ENCODE assay signal across 37 cellular contexts in genomic region chr18:11749305-11749704, GRCh38.
"Had no signal": no experiment of that assay in that cellular context is flagged by ENCODE, and none has a peak within 500 bp of the region (broad histone marks: within the 10 kb centered on the region; RNA-seq: fewer than 3 reads in every experiment).

No MANE protein-coding gene starts in this region.

- H3K27me3 ChIP-seq: ascending aorta had no signal

- H3K4me3 ChIP-seq: ascending aorta, cardiac muscle cell had no signal

- DNase-seq: activated CD4-positive, alpha-beta memory T cell treated with anti-CD3 and anti-CD28 coated beads, Interleukin-2, amount 10 ng/mL, durations not matched to agents 7 days and 5 days; activated CD4-positive, alpha-beta T cell treated with anti-CD3 and anti-CD28 coated beads for 1 hour; activated CD4-positive, alpha-beta T cell treated with anti-CD3 and anti-CD28 coated beads for 36 hours; activated CD4-positive, alpha-beta T cell treated with anti-CD3 and anti-CD28 coated beads for 48 hours; activated CD4-positive, alpha-beta T cell treated with anti-CD3 and anti-CD28 coated beads, Interleukin-2, amount 10 ng/mL, durations not matched to agents 7 days and 5 days; activated CD4-positive, alpha-beta T cell treated with anti-CD3 and anti-CD28 coated beads, Interleukin-2, amount 50 U/mL, for 48 hours; activated CD4-positive, CD25-positive, alpha-beta regulatory T cell; activated CD8-positive, alpha-beta memory T cell treated with anti-CD3 and anti-CD28 coated beads for 24 hours; activated CD8-positive, alpha-beta memory T cell treated with anti-CD3 and anti-CD28 coated beads, Interleukin-2, amount 10 ng/mL, durations not matched to agents 7 days and 5 days; activated CD8-positive, alpha-beta memory T cell treated with anti-CD3 and anti-CD28 coated beads, Interleukin-2, amount 50 U/mL, for 48 hours; activated CD8-positive, alpha-beta T cell treated with anti-CD3 and anti-CD28 coated beads, Interleukin-2, amount 10 ng/mL, durations not matched to agents 7 days and 5 days; activated effector memory CD4-positive, alpha-beta T cell treated with Interleukin-2 at 50 U/mL for 16 hours; activated gamma-delta T cell; activated naive CD4-positive, alpha-beta T cell treated with anti-CD3 and anti-CD28 coated beads, Interleukin-2, amount 10 ng/mL, durations not matched to agents 7 days and 5 days; activated naive CD4-positive, alpha-beta T cell treated with Interleukin-2 at 50 U/mL for 16 hours; activated naive CD8-positive, alpha-beta T cell treated with anti-CD3 and anti-CD28 coated beads, Interleukin-2, amount 10 ng/mL, durations not matched to agents 7 days and 5 days; activated naive CD8-positive, alpha-beta T cell treated with anti-CD3 and anti-CD28 coated beads, Interleukin-2, amount 50 U/mL, for 24 hours; activated T-cell treated with anti-CD3 and anti-CD28 coated beads, Interleukin-2, amount 50 U/mL, for 24 hours; activated T-cell treated with anti-CD3 and anti-CD28 coated beads, Interleukin-2, amount 50 U/mL, for 48 hours; amygdala; anterior cingulate cortex; caudate nucleus; T-helper 1 cell; T-helper 2 cell; T-helper 9 cell; WERI-Rb-1 had no signal

- H3K27ac Mint-ChIP-seq: activated CD4-positive, alpha-beta memory T cell treated with anti-CD3 and anti-CD28 coated beads, Interleukin-2, amount 10 ng/mL, durations not matched to agents 7 days and 5 days; activated CD4-positive, alpha-beta T cell treated with anti-CD3 and anti-CD28 coated beads for 36 hours; activated CD4-positive, alpha-beta T cell treated with anti-CD3 and anti-CD28 coated beads, Interleukin-2, amount 10 ng/mL, durations not matched to agents 7 days and 5 days; activated CD8-positive, alpha-beta memory T cell treated with anti-CD3 and anti-CD28 coated beads, Interleukin-2, amount 10 ng/mL, durations not matched to agents 7 days and 5 days; activated CD8-positive, alpha-beta T cell treated with anti-CD3 and anti-CD28 coated beads, Interleukin-2, amount 10 ng/mL, durations not matched to agents 7 days and 5 days; activated naive CD4-positive, alpha-beta T cell treated with anti-CD3 and anti-CD28 coated beads, Interleukin-2, amount 10 ng/mL, durations not matched to agents 7 days and 5 days; activated naive CD4-positive, alpha-beta T cell treated with anti-CD3 and anti-CD28 coated beads, Interleukin-2, amount 50 U/mL, for 24 hours; activated naive CD8-positive, alpha-beta T cell; activated naive CD8-positive, alpha-beta T cell treated with anti-CD3 and anti-CD28 coated beads, Interleukin-2, amount 10 ng/mL, durations not matched to agents 7 days and 5 days; activated naive CD8-positive, alpha-beta T cell treated with anti-CD3 and anti-CD28 coated beads, Interleukin-2, amount 50 U/mL, for 24 hours; activated T-cell treated with anti-CD3 and anti-CD28 coated beads, Interleukin-2, amount 50 U/mL, for 24 hours; activated T-helper 2 cell treated with anti-CD3 and anti-CD28 coated beads, Interferon-gamma antibody, Interleukin-2, Interleukin-4, amounts not matched to agents 10 μg/mL and 5 μg/mL and 100 μg/mL, durations not matched to agents 14 hours and 24 hours and 36 hours; T-helper 1 cell treated with Interleukin-12 subunit alpha and Interleukin-12 subunit beta and Interleukin-4 antibody, amounts not matched to agents 30 μg/mL and 1 μg/mL, for 36 hours; T-helper 2 cell treated with Interferon-gamma antibody and Interleukin-4, amounts not matched to agents 5 μg/mL and 100 μg/mL, for 36 hours; WTC11 had no signal

- H3K9me3 Mint-ChIP-seq: activated CD4-positive, alpha-beta memory T cell treated with anti-CD3 and anti-CD28 coated beads, Interleukin-2, amount 10 ng/mL, durations not matched to agents 7 days and 5 days; activated CD4-positive, alpha-beta T cell treated with anti-CD3 and anti-CD28 coated beads, Interleukin-2, amount 10 ng/mL, durations not matched to agents 7 days and 5 days; activated naive CD4-positive, alpha-beta T cell treated with anti-CD3 and anti-CD28 coated beads, Interleukin-2, amount 10 ng/mL, durations not matched to agents 7 days and 5 days; activated naive CD4-positive, alpha-beta T cell treated with anti-CD3 and anti-CD28 coated beads, Interleukin-2, amount 50 U/mL, for 24 hours; activated naive CD8-positive, alpha-beta T cell treated with anti-CD3 and anti-CD28 coated beads, Interleukin-2, amount 10 ng/mL, durations not matched to agents 7 days and 5 days; activated naive CD8-positive, alpha-beta T cell treated with anti-CD3 and anti-CD28 coated beads, Interleukin-2, amount 50 U/mL, for 24 hours; activated T-cell treated with anti-CD3 and anti-CD28 coated beads, Interleukin-2, amount 50 U/mL, for 24 hours; activated T-helper 2 cell treated with anti-CD3 and anti-CD28 coated beads, Interferon-gamma antibody, Interleukin-2, Interleukin-4, amounts not matched to agents 10 μg/mL and 5 μg/mL and 100 μg/mL, durations not matched to agents 14 hours and 24 hours and 36 hours; central memory CD8-positive, alpha-beta T cell; T-helper 1 cell treated with Interleukin-12 subunit alpha and Interleukin-12 subunit beta and Interleukin-4 antibody, amounts not matched to agents 30 μg/mL and 1 μg/mL, for 36 hours; T-helper 2 cell treated with Interferon-gamma antibody and Interleukin-4, amounts not matched to agents 5 μg/mL and 100 μg/mL, for 36 hours; WTC11 had no signal

- FAIRE-seq: bronchial epithelial cell had no signal

- ATAC-seq: activated CD4-positive, alpha-beta T cell treated with anti-CD3 and anti-CD28 coated beads for 36 hours; activated CD4-positive, CD25-positive, alpha-beta regulatory T cell treated with anti-CD3 and anti-CD28 coated beads, Interleukin-2, amount 50 U/mL, for 24 hours; activated CD8-positive, alpha-beta memory T cell treated with anti-CD3 and anti-CD28 coated beads, Interleukin-2, amount 10 ng/mL, durations not matched to agents 7 days and 5 days; activated CD8-positive, alpha-beta T cell treated with anti-CD3 and anti-CD28 coated beads, Interleukin-2, amount 10 ng/mL, durations not matched to agents 7 days and 5 days; activated naive CD8-positive, alpha-beta T cell treated with anti-CD3 and anti-CD28 coated beads, Interleukin-2, amount 50 U/mL, for 24 hours; WTC11 had no signal

- H3K9me3 ChIP-seq: ascending aorta had no signal

- H3K36me3 ChIP-seq: ascending aorta, cardiac muscle cell, WERI-Rb-1 had no signal

- H3K4me3 Mint-ChIP-seq: activated CD4-positive, alpha-beta memory T cell treated with anti-CD3 and anti-CD28 coated beads, Interleukin-2, amount 10 ng/mL, durations not matched to agents 7 days and 5 days; activated CD4-positive, alpha-beta T cell treated with anti-CD3 and anti-CD28 coated beads for 36 hours; activated CD4-positive, alpha-beta T cell treated with anti-CD3 and anti-CD28 coated beads, Interleukin-2, amount 10 ng/mL, durations not matched to agents 7 days and 5 days; activated CD8-positive, alpha-beta memory T cell treated with anti-CD3 and anti-CD28 coated beads, Interleukin-2, amount 10 ng/mL, durations not matched to agents 7 days and 5 days; activated CD8-positive, alpha-beta T cell treated with anti-CD3 and anti-CD28 coated beads, Interleukin-2, amount 10 ng/mL, durations not matched to agents 7 days and 5 days; activated naive CD4-positive, alpha-beta T cell treated with anti-CD3 and anti-CD28 coated beads, Interleukin-2, amount 10 ng/mL, durations not matched to agents 7 days and 5 days; activated naive CD4-positive, alpha-beta T cell treated with anti-CD3 and anti-CD28 coated beads, Interleukin-2, amount 50 U/mL, for 24 hours; activated naive CD8-positive, alpha-beta T cell; activated naive CD8-positive, alpha-beta T cell treated with anti-CD3 and anti-CD28 coated beads, Interleukin-2, amount 10 ng/mL, durations not matched to agents 7 days and 5 days; activated naive CD8-positive, alpha-beta T cell treated with anti-CD3 and anti-CD28 coated beads, Interleukin-2, amount 50 U/mL, for 24 hours; activated T-cell treated with anti-CD3 and anti-CD28 coated beads, Interleukin-2, amount 50 U/mL, for 24 hours; T-helper 1 cell treated with Interleukin-12 subunit alpha and Interleukin-12 subunit beta and Interleukin-4 antibody, amounts not matched to agents 30 μg/mL and 1 μg/mL, for 36 hours; T-helper 2 cell treated with Interferon-gamma antibody and Interleukin-4, amounts not matched to agents 5 μg/mL and 100 μg/mL, for 36 hours; WTC11 had no signal

- H3K27ac ChIP-seq: ascending aorta, cardiac muscle cell, WERI-Rb-1 had no signal

- H3K36me3 Mint-ChIP-seq: activated naive CD4-positive, alpha-beta T cell treated with anti-CD3 and anti-CD28 coated beads, Interleukin-2, amount 50 U/mL, for 24 hours; activated naive CD8-positive, alpha-beta T cell; activated naive CD8-positive, alpha-beta T cell treated with anti-CD3 and anti-CD28 coated beads, Interleukin-2, amount 10 ng/mL, durations not matched to agents 7 days and 5 days; WTC11 had no signal
